In the genomic region with DNA sequence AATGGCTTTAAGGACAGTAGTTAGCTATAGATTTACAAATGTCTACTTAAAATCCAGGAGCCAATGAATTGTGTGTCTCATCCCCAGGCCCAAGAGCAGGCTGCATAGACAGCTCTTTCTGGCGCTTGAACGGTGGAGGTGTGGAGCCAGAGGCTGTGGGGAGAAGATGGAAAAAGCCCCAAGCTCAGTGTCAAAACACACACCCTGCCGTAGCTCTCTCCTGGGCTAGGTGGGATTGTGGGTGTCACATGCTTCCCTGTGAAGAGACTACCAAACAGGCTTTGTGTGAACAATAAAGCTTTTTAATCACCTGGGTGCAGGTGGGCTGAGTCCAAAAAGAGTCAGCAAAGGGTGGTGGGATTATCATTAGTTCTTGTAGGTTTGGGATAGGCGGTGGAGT, we compare ENCODE assay signal across 13 cellular contexts. TPM values are rescaled to one million over a fixed set of nuclear protein-coding genes. Genes with fewer than 3 reads are reported as not detected.
"Had no signal": no experiment of that assay in that cellular context is flagged by ENCODE, and none has a peak within 500 bp of the region (broad histone marks: within the 10 kb centered on the region; RNA-seq: fewer than 3 reads in every experiment).

No MANE protein-coding gene starts in this region.

RNA-seq across cellular contexts. Expression of gene SFTPB, which starts 10.6 kb away (rescaled TPM):
- total RNA-seq: activated CD8-positive, alpha-beta memory T cell treated with anti-CD3 and anti-CD28 coated beads for 36 hours; activated CD8-positive, alpha-beta memory T cell treated with anti-CD3 and anti-CD28 coated beads, Interleukin-2, amount 10 ng/mL, durations not matched to agents 7 days and 5 days; activated CD8-positive, alpha-beta T cell treated with anti-CD3 and anti-CD28 coated beads, Interleukin-2, amount 10 ng/mL, durations not matched to agents 7 days and 5 days; activated naive CD8-positive, alpha-beta T cell treated with anti-CD3 and anti-CD28 coated beads for 36 hours; activated T-cell treated with anti-CD3 and anti-CD28 coated beads, Interleukin-2, amount 50 U/mL, for 72 hours; ascending aorta; cardiac muscle cell; dorsolateral prefrontal cortex; foreskin keratinocyte; gastrocnemius medialis; T-helper 2 cell treated with Interferon-gamma antibody and Interleukin-4, amounts not matched to agents 100 ng/mL and 5 ng/mL, for 36 hours had no signal
- polyA plus RNA-seq: cardiac muscle cell, foreskin keratinocyte had no signal

RNA-seq across cellular contexts. Expression of gene GNLY, which starts 36.8 kb away (rescaled TPM):
- total RNA-seq: ascending aorta, cardiac muscle cell, cerebellum, foreskin keratinocyte, WTC11 had no signal
- polyA plus RNA-seq: cardiac muscle cell, foreskin keratinocyte had no signal
